Comparison of ENCODE assay signal across 9 cellular contexts in genomic region chr10:103276251-103276936, GRCh38. TPM values are rescaled to one million over a fixed set of nuclear protein-coding genes. Genes with fewer than 3 reads are reported as not detected.
DNase-seq lines count a peak whose midpoint lies in the region; ATAC-seq and TF ChIP-seq lines count a peak whose summit lies in the region.
"Had no signal": no experiment of that assay in that cellular context is flagged by ENCODE, and none has a peak within 500 bp of the region (broad histone marks: within the 10 kb centered on the region; RNA-seq: fewer than 3 reads in every experiment).

No MANE protein-coding gene starts in this region.

- POLR2A ChIA-PET in A673 (lab: Charles Lee; ENCODE audit: low non-redundant PET), result no interaction called here

- H3K27me3 ChIP-seq in A673 (replicated peaks; ENCODE audit: insufficient read depth, low read depth, low read length, poor library complexity), result peaks cover 18% of the 10 kb centered on the region

- no peak overlapping the region for H3K27ac Mint-ChIP-seq in activated naive CD8-positive, alpha-beta T cell treated with anti-CD3 and anti-CD28 coated beads for 36 hours
- H3K27ac Mint-ChIP-seq in memory B cell, result no peak overlapping the region

- TF ChIP-seq CTCF in A673 (conservative IDR thresholded peaks at IDR 0.05; ENCODE audit: low read depth, low read length) (no peak), GM10266 (IDR thresholded peaks at IDR 0.05; ENCODE audit: control insufficient read depth, insufficient read depth, low read depth, missing control alignments) (no peak)

- peaks cover 79% of the 10 kb centered on the region for H3K27me3 Mint-ChIP-seq in activated naive CD8-positive, alpha-beta T cell treated with anti-CD3 and anti-CD28 coated beads for 36 hours
- peaks cover 21% of the 10 kb centered on the region for H3K27me3 Mint-ChIP-seq in memory B cell

- no peak for ATAC-seq in memory B cell (ENCODE audit: low read depth)
- ATAC-seq in HG02885 (IDR thresholded peaks at IDR 0.05; ENCODE audit: poor library complexity, unreplicated experiment), result no peak
- ATAC-seq in GM18520 (IDR thresholded peaks at IDR 0.05; ENCODE audit: unreplicated experiment), result no peak

- peaks cover 20% of the 10 kb centered on the region for H3K4me1 ChIP-seq in A673 (ENCODE audit: insufficient read depth, low read length, poor library complexity, severe bottlenecking)

- H3K4me1 Mint-ChIP-seq in activated naive CD8-positive, alpha-beta T cell treated with anti-CD3 and anti-CD28 coated beads for 36 hours, result peaks cover 3% of the 10 kb centered on the region
- H3K4me1 Mint-ChIP-seq in memory B cell, result peaks cover 6% of the 10 kb centered on the region

- DNase-seq in A673 (ENCODE audit: low spot score) (no peak), GM10266 (ENCODE audit: extremely low spot score) (peak; percentile 39), memory B cell (ENCODE audit: low spot score in 2 of 2) (no peak), AG08396 (ENCODE audit: low spot score) (no peak), NCI-H146 (lab: John Stamatoyannopoulos, UW) (no peak)
- DNase-seq in activated naive CD8-positive, alpha-beta T cell treated with anti-CD3 and anti-CD28 coated beads for 36 hours, result no peak

- intact Hi-C loops in A673 (cut with micrococcal nuclease; ENCODE audit: unreplicated experiment), result no loop called here

- CTCF ChIA-PET in A673 (lab: Charles Lee), result interaction anchor here (0.6 to 1.3 kb wide), 3 partner anchors 205 to 904 kb away, joined by 4 to 14 read pairs (median 4); partner anchors contain the start of gene CNNM2

- BruUV-seq in A673 (replicated peaks; lab: Mats Ljungman, UMichigan), result no TSS peak

- no peak overlapping the region for H3K27ac ChIP-seq in A673 (ENCODE audit: low read depth, low read length, poor library complexity, severe bottlenecking)

- peak overlapping the region; percentile 68 for H3K4me3 Mint-ChIP-seq in activated naive CD8-positive, alpha-beta T cell treated with anti-CD3 and anti-CD28 coated beads for 36 hours
- H3K4me3 Mint-ChIP-seq in memory B cell, result peak overlapping the region; percentile 71

- H3K36me3 Mint-ChIP-seq in activated naive CD8-positive, alpha-beta T cell treated with anti-CD3 and anti-CD28 coated beads for 36 hours, result peaks cover 3% of the 10 kb centered on the region
- no peaks in the 10 kb centered on the region for H3K36me3 Mint-ChIP-seq in memory B cell

- no peaks in the 10 kb centered on the region for H3K9me3 ChIP-seq in A673 (ENCODE audit: low read depth, low read length, poor library complexity, severe bottlenecking)

- no peaks in the 10 kb centered on the region for H3K9me3 Mint-ChIP-seq in activated naive CD8-positive, alpha-beta T cell treated with anti-CD3 and anti-CD28 coated beads for 36 hours
- H3K9me3 Mint-ChIP-seq in memory B cell, result no peaks in the 10 kb centered on the region

- no peaks in the 10 kb centered on the region for H3K36me3 ChIP-seq in A673 (ENCODE audit: insufficient read depth, low read length, poor library complexity, severe bottlenecking)

- peak overlapping the region; percentile 57 for H3K4me3 ChIP-seq in A673 (ENCODE audit: low read depth, low read length, poor library complexity, severe bottlenecking)

RNA-seq across cellular contexts. Expression of gene INA, which starts 0.5 kb away (rescaled TPM):
- total RNA-seq in A673 (2021), result 14.1 and 16.2 TPM in 2 replicates
- total RNA-seq in activated naive CD8-positive, alpha-beta T cell treated with anti-CD3 and anti-CD28 coated beads for 36 hours, result under 1 TPM; 0.38 to 0.45 TPM

RNA-seq across cellular contexts. Expression of gene RPEL1, which starts 30.7 kb away (rescaled TPM):
- total RNA-seq in A673 (2021), result not detected in 2 replicates
- under 1 TPM in 1 of 2 experiments, not detected in 1; 0.10 TPM for total RNA-seq in activated naive CD8-positive, alpha-beta T cell treated with anti-CD3 and anti-CD28 coated beads for 36 hours
- total RNA-seq: T-helper 1 cell treated with Interleukin-12 subunit alpha and Interleukin-12 subunit beta and Interleukin-4 antibody, amounts not matched to agents 30 ng/mL and 1 ng/mL, for 36 hours had no signal

Comparison
In these comparisons a context has a peak if more than half of its experiments do, and no peak if none do; other contexts are left out.
1. RNA of gene INA, which starts 0.5 kb away (total RNA-seq): 14.1 to 16.2 TPM in A673; 0.38 to 0.45 TPM in activated naive CD8-positive, alpha-beta T cell treated with anti-CD3 and anti-CD28 coated beads for 36 hours; every median in the first group is over 10 times any median in the second.